In genomic region chr2:71601136-71602114, GRCh38 we compare ENCODE assay signal across 20 cellular contexts.
DNase-seq lines count a peak whose midpoint lies in the region; ATAC-seq and TF ChIP-seq lines count a peak whose summit lies in the region.
"Had no signal": no experiment of that assay in that cellular context is flagged by ENCODE, and none has a peak within 500 bp of the region (broad histone marks: within the 10 kb centered on the region; RNA-seq: fewer than 3 reads in every experiment).

No MANE protein-coding gene starts in this region.

- peaks cover 64% of the 10 kb centered on the region for H3K36me3 Mint-ChIP-seq in endothelial cell (ENCODE audit: low read depth, unreplicated experiment)

- H3K27ac Mint-ChIP-seq in endothelial cell (ENCODE audit: unreplicated experiment) = peak overlapping the region; percentile 70
- H3K27ac Mint-ChIP-seq: CD8-positive, alpha-beta memory T cell had no signal

- no peaks in the 10 kb centered on the region for H3K9me3 ChIP-seq in upper lobe of right lung
- H3K9me3 ChIP-seq: BE2C, Peyer's patch, SK-N-SH had no signal

- TF ChIP-seq POLR2A in erythroblast (IDR thresholded peaks at IDR 0.05; ENCODE audit: low read length) = no peak

- H3K9me3 Mint-ChIP-seq in endothelial cell (ENCODE audit: unreplicated experiment) = no peaks in the 10 kb centered on the region

- intact Hi-C loops in left cardiac atrium (cut with DNase I) (loop anchor here in 1 of 2 donors (10.0 kb wide), 1 partner anchor 193 kb away; no protein-coding TSS in a partner anchor), Right ventricle myocardium inferior (cut with DNase I) (no loop called here), posterior vena cava (cut with DNase I) (loop anchor here in 1 of 2 donors (10.0 kb wide), 1 partner anchor 193 kb away; no protein-coding TSS in a partner anchor), upper lobe of right lung (cut with DNase I) (no loop called here)

- peaks cover 66% of the 10 kb centered on the region for H3K4me1 Mint-ChIP-seq in endothelial cell (ENCODE audit: unreplicated experiment)

- peak; percentile 18 for DNase-seq in left cardiac atrium
- no peak for DNase-seq in Right ventricle myocardium inferior (ENCODE audit: missing footprints)
- DNase-seq in endothelial cell (ENCODE audit: low spot score) = no peak
- DNase-seq in posterior vena cava (ENCODE audit: low spot score) = peak; percentile 68
- peak; percentile 42 for DNase-seq in upper lobe of right lung
- no peak for DNase-seq in germinal center (ENCODE audit: low spot score)
- DNase-seq in NCI-H2227 (lab: John Stamatoyannopoulos, UW; ENCODE audit: unreplicated experiment) = no peak
- DNase-seq in erythroblast (lab: John Stamatoyannopoulos, UW) = no peak
- DNase-seq: BE2C, MV-4-11, NCI-H1417, NCI-H187, NCI-H2171 treated with DMSO at 0.1 percent for 48 hours, NCI-H446 treated with DMSO at 0.1 percent for 48 hours, SHP77 treated with DMSO at 0.1 percent for 48 hours, SK-N-SH had no signal

- H3K27ac ChIP-seq in upper lobe of right lung = no peak overlapping the region
- H3K27ac ChIP-seq: KMS-11, Peyer's patch had no signal

- ATAC-seq in left cardiac atrium (no peak), Right ventricle myocardium inferior (no peak), upper lobe of right lung (no peak)
- ATAC-seq: HepG2 had no signal

- TF ChIP-seq CTCF in endothelial cell (IDR thresholded peaks at IDR 0.05; ENCODE audit: unreplicated experiment) (no peak), upper lobe of right lung (IDR thresholded peaks at IDR 0.05) (no peak)

- no peak overlapping the region for H3K4me3 ChIP-seq in upper lobe of right lung
- H3K4me3 ChIP-seq: Peyer's patch had no signal

- H3K27me3 Mint-ChIP-seq in endothelial cell (ENCODE audit: unreplicated experiment) = peaks cover 37% of the 10 kb centered on the region

- H3K27me3 ChIP-seq in upper lobe of right lung = no peaks in the 10 kb centered on the region
- H3K27me3 ChIP-seq: BE2C, Peyer's patch had no signal

- peak overlapping the region; percentile 76 for H3K4me3 Mint-ChIP-seq in endothelial cell (ENCODE audit: unreplicated experiment)

- H3K36me3 ChIP-seq in upper lobe of right lung = no peaks in the 10 kb centered on the region
- H3K36me3 ChIP-seq: BE2C, Peyer's patch had no signal

- H3K4me1 ChIP-seq in upper lobe of right lung = peaks cover 18% of the 10 kb centered on the region
- H3K4me1 ChIP-seq: BE2C, Peyer's patch had no signal

Comparison
In these comparisons a context has a peak if more than half of its experiments do, and no peak if none do; other contexts are left out.
1. DNase-seq: peak in left cardiac atrium (single experiment), posterior vena cava (single experiment) and upper lobe of right lung (single experiment); none in Right ventricle myocardium inferior (single experiment), endothelial cell (single experiment), germinal center (single experiment), NCI-H2227 (single experiment) and erythroblast (0 of 2).